In genomic region chr1:217379338-217379737, GRCh38 we compare ENCODE assay signal across 11 cellular contexts.
"Had no signal": no experiment of that assay in that cellular context is flagged by ENCODE, and none has a peak within 500 bp of the region (broad histone marks: within the 10 kb centered on the region; RNA-seq: fewer than 3 reads in every experiment).

No MANE protein-coding gene starts in this region.

- H3K27ac Mint-ChIP-seq: GM23338, H9, HFFc6 had no signal

- H3K4me2 ChIP-seq: GM23338 had no signal

- H3K9ac ChIP-seq: GM23248 had no signal

- H3K27ac ChIP-seq: GM23248 had no signal

- ATAC-seq: GM23338, HCT116 had no signal

- FAIRE-seq: H1, H54 had no signal

- DNase-seq: GM23248, GOT3, H7, H9, HCEC 1CT, HFFc6 had no signal

- H3K4me1 ChIP-seq: HAP-1 had no signal

- H3K4me3 Mint-ChIP-seq: GM23338, H9, HFFc6 had no signal

- H2AFZ ChIP-seq: GM23248, GM23338 had no signal

- H3K4me3 ChIP-seq: GM23248, GM23338, HAP-1 had no signal

- H3K36me3 ChIP-seq: HAP-1 had no signal
